Comparison of ENCODE assay signal across 1 cellular context in genomic region chr16:85104821-85105391, GRCh38.
TF ChIP-seq lines count a peak whose summit lies in the region.

No MANE protein-coding gene starts in this region.

TF ChIP-seq in H1, 55 proteins besides CTCF, POLR2A, EP300 and RAD21 (continued from another document):
- TF ChIP-seq NANOG (IDR thresholded peaks at IDR 0.05; ENCODE audit: insufficient read depth, low read depth, low read length, poor library complexity, severe bottlenecking) (no peak), EGR1 (IDR thresholded peaks at IDR 0.05; ENCODE audit: borderline replicate concordance, low read depth, low read length) (no peak), HDAC2 (IDR thresholded peaks at IDR 0.05; ENCODE audit: borderline replicate concordance in 1 of 2, low read depth in 2 of 2, low read length in 2 of 2) (no peak), CHD1 (IDR thresholded peaks at IDR 0.05; ENCODE audit: low read depth, low read length) (no peak)
